In the genomic region with DNA sequence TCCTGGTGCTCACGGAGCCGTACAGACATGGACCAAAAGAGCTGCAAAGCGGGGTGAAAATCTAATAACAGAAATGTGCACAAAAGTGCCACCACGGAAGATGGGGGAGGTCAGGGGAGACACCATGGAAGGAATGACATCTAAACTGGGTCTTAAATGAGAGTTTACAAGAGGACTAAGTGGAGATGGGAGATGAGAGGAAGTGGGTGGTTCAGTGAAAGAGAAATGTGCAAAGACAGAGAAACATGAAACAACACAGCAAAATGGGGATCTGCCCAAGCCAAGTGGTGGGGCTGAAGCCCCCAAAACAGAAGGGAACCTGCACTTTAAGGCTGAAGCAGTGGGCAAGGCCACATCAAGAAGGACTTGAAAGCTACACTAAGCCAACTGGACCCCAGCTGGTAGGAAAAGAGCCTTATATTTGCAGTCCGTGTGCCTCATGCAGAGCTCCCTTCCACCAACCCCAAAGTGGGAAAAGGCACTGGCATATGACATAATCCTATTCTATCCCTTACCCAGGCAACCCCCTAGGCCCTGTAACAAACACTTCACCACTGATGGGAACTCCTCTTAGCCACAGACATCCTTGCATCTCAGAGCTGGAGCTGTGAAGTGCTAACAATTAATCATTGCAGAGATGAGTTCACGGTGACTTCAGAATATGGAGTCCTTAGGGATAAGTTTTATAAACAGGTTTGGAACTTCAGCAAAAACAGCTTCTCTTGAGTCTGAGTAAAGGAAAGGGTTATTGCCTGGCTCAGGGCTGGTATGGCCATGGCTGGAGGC, we compare ENCODE assay signal across 15 cellular contexts.
DNase-seq lines count a peak whose midpoint lies in the region; ATAC-seq and TF ChIP-seq lines count a peak whose summit lies in the region.
"Had no signal": no experiment of that assay in that cellular context is flagged by ENCODE, and none has a peak within 500 bp of the region (broad histone marks: within the 10 kb centered on the region; RNA-seq: fewer than 3 reads in every experiment).

No MANE protein-coding gene starts in this region.

- H3K4me3 Mint-ChIP-seq in activated CD4-positive, alpha-beta T cell treated with anti-CD3 and anti-CD28 coated beads, Interleukin-2, amount 10 ng/mL, durations not matched to agents 24 days and 14 days: peak overlapping the region; percentile 64
- no peak overlapping the region for H3K4me3 Mint-ChIP-seq in activated naive CD8-positive, alpha-beta T cell treated with anti-CD3 and anti-CD28 coated beads for 36 hours

- H3K9me3 Mint-ChIP-seq in activated CD4-positive, alpha-beta T cell treated with anti-CD3 and anti-CD28 coated beads, Interleukin-2, amount 10 ng/mL, durations not matched to agents 24 days and 14 days: no peaks in the 10 kb centered on the region
- H3K9me3 Mint-ChIP-seq in activated naive CD8-positive, alpha-beta T cell treated with anti-CD3 and anti-CD28 coated beads for 36 hours: no peaks in the 10 kb centered on the region

- no peaks in the 10 kb centered on the region for H3K27me3 ChIP-seq in Loucy (ENCODE audit: insufficient read depth, low read length, poor library complexity, severe bottlenecking)
- H3K27me3 ChIP-seq: ovary, vagina had no signal

- no peaks in the 10 kb centered on the region for H3K9me2 ChIP-seq in Loucy (replicated peaks; ENCODE audit: low read depth, low read length)

- intact Hi-C loops in activated CD4-positive, alpha-beta T cell treated with anti-CD3 and anti-CD28 coated beads, Interleukin-2, amount 10 ng/mL, durations not matched to agents 24 days and 14 days (cut with micrococcal nuclease): no loop called here

- H3K27me3 Mint-ChIP-seq in activated CD4-positive, alpha-beta T cell treated with anti-CD3 and anti-CD28 coated beads, Interleukin-2, amount 10 ng/mL, durations not matched to agents 24 days and 14 days: no peaks in the 10 kb centered on the region
- no peaks in the 10 kb centered on the region for H3K27me3 Mint-ChIP-seq in activated naive CD8-positive, alpha-beta T cell treated with anti-CD3 and anti-CD28 coated beads for 36 hours

- H2AFZ ChIP-seq in Loucy (ENCODE audit: low read length): no peak overlapping the region

- H3K36me3 Mint-ChIP-seq in activated CD4-positive, alpha-beta T cell treated with anti-CD3 and anti-CD28 coated beads, Interleukin-2, amount 10 ng/mL, durations not matched to agents 24 days and 14 days (ENCODE audit: low read depth): no peaks in the 10 kb centered on the region
- peaks cover 2% of the 10 kb centered on the region for H3K36me3 Mint-ChIP-seq in activated naive CD8-positive, alpha-beta T cell treated with anti-CD3 and anti-CD28 coated beads for 36 hours

- H3K9me3 ChIP-seq in Loucy (ENCODE audit: insufficient read depth, low read depth, low read length): no peaks in the 10 kb centered on the region
- H3K9me3 ChIP-seq: ovary, vagina had no signal

- peak overlapping the region; percentile 60 for H3K9ac ChIP-seq in Loucy (ENCODE audit: low read depth, low read length, poor library complexity, severe bottlenecking)

- no peak for TF ChIP-seq CTCF in Loucy (conservative IDR thresholded peaks at IDR 0.05; ENCODE audit: low read length)
- TF ChIP-seq CTCF in omental fat pad (IDR thresholded peaks at IDR 0.05): no peak

- H3K4me1 Mint-ChIP-seq in activated CD4-positive, alpha-beta T cell treated with anti-CD3 and anti-CD28 coated beads, Interleukin-2, amount 10 ng/mL, durations not matched to agents 24 days and 14 days: peaks cover 87% of the 10 kb centered on the region
- peaks cover 61% of the 10 kb centered on the region for H3K4me1 Mint-ChIP-seq in activated naive CD8-positive, alpha-beta T cell treated with anti-CD3 and anti-CD28 coated beads for 36 hours

- peak overlapping the region; percentile 69 for H3K4me2 ChIP-seq in Loucy (ENCODE audit: low read depth, low read length, poor library complexity, severe bottlenecking)

- no peaks in the 10 kb centered on the region for H4K20me1 ChIP-seq in Loucy (ENCODE audit: insufficient read depth, low read length, poor library complexity, severe bottlenecking)

- no peaks in the 10 kb centered on the region for H3K79me2 ChIP-seq in Loucy (ENCODE audit: insufficient read depth, low read length)

- H3K4me1 ChIP-seq in Loucy (ENCODE audit: insufficient read depth, low read length, poor library complexity, severe bottlenecking): peaks cover 64% of the 10 kb centered on the region

- H3K36me3 ChIP-seq in Loucy (ENCODE audit: insufficient read depth, low read length): no peaks in the 10 kb centered on the region
- H3K36me3 ChIP-seq: ovary, vagina had no signal

- peak; percentile 63 for DNase-seq in activated CD4-positive, alpha-beta T cell treated with anti-CD3 and anti-CD28 coated beads, Interleukin-2, amount 10 ng/mL, durations not matched to agents 24 days and 14 days
- DNase-seq in activated CD4-positive, alpha-beta T cell treated with anti-CD3 and anti-CD28 coated beads for 1 hour: no peak
- DNase-seq in activated naive CD8-positive, alpha-beta T cell treated with anti-CD3 and anti-CD28 coated beads for 36 hours: no peak
- DNase-seq in skeletal muscle cell (ENCODE audit: low read depth) (peak; percentile 65), omental fat pad (ENCODE audit: low spot score) (no peak), pons (ENCODE audit: low spot score) (no peak)
- DNase-seq: activated CD4-positive, alpha-beta T cell treated with anti-CD3 and anti-CD28 coated beads for 48 hours; amniotic stem cell; cortex of kidney; NCI-H1694; NCI-H748 treated with DMSO at 0.1 percent for 48 hours; ovary had no signal

- ATAC-seq in omental fat pad (ENCODE audit: low FRiP score) (no peak), HG02798 (IDR thresholded peaks at IDR 0.05; ENCODE audit: poor library complexity, unreplicated experiment) (no peak)

- peak overlapping the region; percentile 79 for H3K27ac Mint-ChIP-seq in activated CD4-positive, alpha-beta T cell treated with anti-CD3 and anti-CD28 coated beads, Interleukin-2, amount 10 ng/mL, durations not matched to agents 24 days and 14 days
- H3K27ac Mint-ChIP-seq in activated naive CD8-positive, alpha-beta T cell treated with anti-CD3 and anti-CD28 coated beads for 36 hours: peak overlapping the region; percentile 47

- H3K4me3 ChIP-seq in Loucy (ENCODE audit: low read length, poor library complexity, severe bottlenecking) (peak overlapping the region; percentile 48), skeletal muscle cell (ENCODE audit: low read depth, low read length) (no peak overlapping the region)
- H3K4me3 ChIP-seq: ovary, vagina had no signal

- H3F3A ChIP-seq in Loucy (ENCODE audit: low read depth): no peaks in the 10 kb centered on the region

Comparison
In these comparisons a context has a peak if more than half of its experiments do, and no peak if none do; other contexts are left out.
1. DNase-seq: peak in activated CD4-positive, alpha-beta T cell treated with anti-CD3 and anti-CD28 coated beads, Interleukin-2, amount 10 ng/mL, durations not matched to agents 24 days and 14 days (single experiment) and skeletal muscle cell (single experiment); none in activated CD4-positive, alpha-beta T cell treated with anti-CD3 and anti-CD28 coated beads for 1 hour (single experiment), activated naive CD8-positive, alpha-beta T cell treated with anti-CD3 and anti-CD28 coated beads for 36 hours (single experiment), omental fat pad (single experiment) and pons (single experiment).